In the genomic region with DNA sequence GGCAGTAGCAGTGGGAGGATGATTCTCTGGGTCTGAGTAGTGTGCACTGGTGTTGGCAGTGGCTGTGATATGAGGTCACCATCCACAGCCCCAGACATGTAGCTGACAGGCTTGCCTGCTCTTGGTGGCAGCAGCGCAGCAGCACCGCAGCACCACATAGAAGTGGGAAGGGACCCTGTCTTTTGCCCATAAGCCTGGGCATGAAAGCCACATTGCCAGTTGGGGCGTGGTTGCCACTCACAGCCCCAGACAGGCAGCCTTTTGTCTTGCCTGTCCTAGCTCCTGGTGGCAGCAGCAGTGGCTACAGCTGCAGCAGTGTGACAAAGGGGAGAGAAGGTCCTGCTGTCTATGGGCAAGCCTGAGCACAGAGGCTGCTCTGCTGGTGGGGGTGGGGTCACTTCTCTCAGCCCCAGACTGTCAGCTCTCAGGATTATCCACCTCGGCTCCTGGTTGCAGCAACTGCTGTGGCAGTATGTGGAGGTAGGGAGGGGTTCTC, we compare ENCODE assay signal across 14 cellular contexts.
A peak's percentile ranks its signal among the peaks of the same experiment; 100 is the strongest.
DNase-seq lines count a peak whose midpoint lies in the region; ATAC-seq lines count a peak whose summit lies in the region.
"Had no signal": no experiment of that assay in that cellular context is flagged by ENCODE, and none has a peak within 500 bp of the region (broad histone marks: within the 10 kb centered on the region; RNA-seq: fewer than 3 reads in every experiment).

No MANE protein-coding gene starts in this region.

- ATAC-seq in GM18511 (IDR thresholded peaks at IDR 0.05; ENCODE audit: unreplicated experiment) (peak; percentile 64), esophagus mucosa (peak; percentile 11), HG03159 (IDR thresholded peaks at IDR 0.05; ENCODE audit: unreplicated experiment) (no peak)
- ATAC-seq: stimulated activated naive CD8-positive, alpha-beta T cell treated with anti-CD3 and anti-CD28 coated beads, Interleukin-15, Interleukin-2, amounts not matched to agents 100 U/mL and 50 U/mL, for 24 hours had no signal

- DNase-seq in NCI-H345 treated with DMSO at 0.1 percent for 48 hours (lab: John Stamatoyannopoulos, UW; ENCODE audit: unreplicated experiment) (peak; percentile 55), pons (ENCODE audit: low spot score) (peak; percentile 98), SKM-1 treated with dmso at 0.1 percent for 144 hours (lab: John Stamatoyannopoulos, UW; ENCODE audit: unreplicated experiment) (no peak)
- no peak for DNase-seq in effector CD4-positive, alpha-beta T cell
- DNase-seq in activated CD4-positive, alpha-beta T cell treated with anti-CD3 and anti-CD28 coated beads for 48 hours: no peak
- DNase-seq: activated CD4-positive, CD25-positive, alpha-beta regulatory T cell treated with anti-CD3 and anti-CD28 coated beads, Interleukin-2, amount 50 U/mL, for 72 hours; activated T-cell treated with anti-CD3 and anti-CD28 coated beads, Interleukin-2, amount 50 U/mL, for 72 hours; GF-D8; Karpas-422; stimulated activated CD4-positive, alpha-beta T cell treated with anti-CD3 and anti-CD28 coated beads, Interleukin-4, amount 100 ng/mL, for 24 hours; stimulated activated naive CD8-positive, alpha-beta T cell treated with anti-CD3 and anti-CD28 coated beads, Interleukin-15, Interleukin-2, amounts not matched to agents 100 U/mL and 50 U/mL, for 24 hours had no signal

Comparison
In these comparisons a context has a peak if more than half of its experiments do, and no peak if none do; other contexts are left out.
1. DNase-seq: peak in NCI-H345 treated with DMSO at 0.1 percent for 48 hours (single experiment) and pons (single experiment); none in effector CD4-positive, alpha-beta T cell (single experiment), SKM-1 treated with dmso at 0.1 percent for 144 hours (single experiment) and activated CD4-positive, alpha-beta T cell treated with anti-CD3 and anti-CD28 coated beads for 48 hours (single experiment).